In the genomic region with DNA sequence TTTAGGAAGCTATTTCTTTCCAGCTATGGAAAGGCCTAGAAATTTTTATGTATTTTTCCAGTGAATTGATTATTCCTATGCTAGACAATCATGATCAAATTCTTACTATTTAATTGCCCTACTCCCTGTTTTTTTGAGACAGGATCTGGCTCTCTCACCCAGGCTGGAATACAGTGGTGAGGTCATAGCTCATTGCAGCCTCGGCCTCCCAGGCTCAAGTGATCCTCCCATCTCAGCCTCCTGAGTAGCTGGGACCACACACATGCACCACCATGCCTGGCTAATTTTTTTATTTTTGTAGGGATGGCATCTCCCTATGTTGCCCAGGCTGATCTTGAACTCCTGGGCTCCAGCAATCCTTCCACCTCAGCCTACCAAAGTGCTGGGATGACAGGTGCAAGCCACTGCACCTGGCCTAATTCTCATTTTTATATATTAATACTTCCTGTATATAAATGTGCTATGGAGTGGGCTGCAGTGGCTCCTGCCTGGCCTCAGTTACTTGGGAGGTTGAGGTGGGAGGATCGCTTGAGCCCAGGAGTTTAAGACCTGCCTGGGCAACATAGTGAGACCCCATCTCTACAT, we compare ENCODE assay signal across 24 cellular contexts. TPM values are rescaled to one million over a fixed set of nuclear protein-coding genes. Genes with fewer than 3 reads are reported as not detected.
DNase-seq lines count a peak whose midpoint lies in the region; ATAC-seq, FAIRE-seq and TF ChIP-seq lines count a peak whose summit lies in the region.
"Had no signal": no experiment of that assay in that cellular context is flagged by ENCODE, and none has a peak within 500 bp of the region (broad histone marks: within the 10 kb centered on the region; RNA-seq: fewer than 3 reads in every experiment).

No MANE protein-coding gene starts in this region.

- no peaks in the 10 kb centered on the region for H3K36me3 Mint-ChIP-seq in dendritic cell treated with granulocyte-macrophage colony-stimulating factor and Interleukin-4, amounts not matched to agents 40 ng/mL and 50 ng/mL, for 4 days (ENCODE audit: low read depth)
- H3K36me3 Mint-ChIP-seq: CD14-positive monocyte; CD8-positive, alpha-beta memory T cell had no signal

- peaks cover 5% of the 10 kb centered on the region for H3K79me2 ChIP-seq in HepG2 (ENCODE audit: insufficient read depth, low read length)

- no peak for TF ChIP-seq RAD21 in HepG2 (CRISPR knock-in tag; IDR thresholded peaks at IDR 0.05)

- DNase-seq in HepG2 (ENCODE audit: low spot score) (no peak), right lobe of liver (no peak), SJSA1 (ENCODE audit: low read depth in 1 of 2, low spot score in 2 of 2) (peak; percentile 72 to 91), dedifferentiated amniotic fluid mesenchymal stem cell (ENCODE audit: extremely low spot score) (no peak), HuH-7 (ENCODE audit: low spot score) (no peak)
- DNase-seq: 8988T; ACHN; AML-193; BE2C; CD4-positive, alpha-beta T cell; CD8-positive, alpha-beta memory T cell; DMS 273 treated with DMSO at 0.1 percent for 48 hours; DMS79; H7; HCEC 1CT had no signal

- H3K4me3 Mint-ChIP-seq in dendritic cell treated with granulocyte-macrophage colony-stimulating factor and Interleukin-4, amounts not matched to agents 40 ng/mL and 50 ng/mL, for 4 days, result no peak overlapping the region
- H3K4me3 Mint-ChIP-seq: CD14-positive monocyte; CD4-positive, alpha-beta T cell; CD8-positive, alpha-beta memory T cell had no signal

- peak overlapping the region; percentile 25 for H3K27ac Mint-ChIP-seq in dendritic cell treated with granulocyte-macrophage colony-stimulating factor and Interleukin-4, amounts not matched to agents 40 ng/mL and 50 ng/mL, for 4 days
- H3K27ac Mint-ChIP-seq: CD4-positive, alpha-beta T cell had no signal

- H4K20me1 ChIP-seq in HepG2 (ENCODE audit: insufficient read depth, low read length), result no peaks in the 10 kb centered on the region
- H4K20me1 ChIP-seq: BLaER1 treated with 17β-estradiol and CSF1 and Interleukin-3, amounts not matched to agents 10 nM and 100 nM had no signal

- H3K9me3 ChIP-seq in HepG2 (ENCODE audit: low read length), result no peaks in the 10 kb centered on the region
- H3K9me3 ChIP-seq in right lobe of liver, result no peaks in the 10 kb centered on the region
- H3K9me3 ChIP-seq in SJSA1 (replicated peaks), result peaks cover 7% of the 10 kb centered on the region
- H3K9me3 ChIP-seq: A549, BE2C had no signal

- H3K27me3 Mint-ChIP-seq in dendritic cell treated with granulocyte-macrophage colony-stimulating factor and Interleukin-4, amounts not matched to agents 40 ng/mL and 50 ng/mL, for 4 days, result no peaks in the 10 kb centered on the region
- H3K27me3 Mint-ChIP-seq: CD4-positive, alpha-beta T cell; CD8-positive, alpha-beta memory T cell had no signal

- WGBS in HepG2 (ENCODE audit: low lambda C conversion rate), result 98% methylated on average over 2 of the region's 2 CpGs
- WGBS in right lobe of liver (ENCODE audit: insufficient coverage, low coverage, low lambda C conversion rate, missing lambda C conversion rate), result 100% methylated on average over 2 of the region's 2 CpGs

- H3K4me3 ChIP-seq in HepG2 (replicated peaks in 1 of 3; ENCODE audit: insufficient read depth in 1 of 3, low read depth in 2 of 3, low read length in 3 of 3) (no peak overlapping the region), right lobe of liver (no peak overlapping the region), SJSA1 (no peak overlapping the region)
- H3K4me3 ChIP-seq: A549; BLaER1 treated with 17β-estradiol and CSF1 and Interleukin-3, amounts not matched to agents 10 nM and 100 nM had no signal

- POLR2A ChIA-PET in HepG2 (lab: Yijun Ruan, JAX), result no interaction called here

- no peak for ATAC-seq in HepG2
- ATAC-seq in right lobe of liver, result no peak
- no peak for ATAC-seq in HG02973 (IDR thresholded peaks at IDR 0.05; ENCODE audit: unreplicated experiment)

- intact Hi-C loops in HepG2 (cut with micrococcal nuclease; ENCODE audit: unreplicated experiment) (no loop called here), right lobe of liver (cut with DNase I) (no loop called here)
- intact Hi-C loops in dendritic cell treated with granulocyte-macrophage colony-stimulating factor and Interleukin-4, amounts not matched to agents 40 ng/mL and 50 ng/mL, for 4 days (cut with micrococcal nuclease), result no loop called here

- BruUV-seq in HepG2 (replicated peaks; lab: Mats Ljungman, UMichigan), result no TSS peak

- no peak for TF ChIP-seq EP300 in HepG2 (IDR thresholded peaks at IDR 0.05; ENCODE audit: low read depth in 2 of 2, low read length in 2 of 2)
- TF ChIP-seq EP300 in HepG2 (CRISPR knock-in tag; IDR thresholded peaks at IDR 0.05; ENCODE audit: borderline replicate concordance), result no peak

- H3K4me1 ChIP-seq in HepG2 (ENCODE audit: insufficient read depth, low read length) (peaks cover 57% of the 10 kb centered on the region), right lobe of liver (peaks cover 0 to 19% (median 9%) of the 10 kb centered on the region in 4 donors), SJSA1 (replicated peaks) (peaks cover 12% of the 10 kb centered on the region)
- H3K4me1 ChIP-seq: BE2C had no signal

- no peaks in the 10 kb centered on the region for H3K27me3 ChIP-seq in HepG2 (ENCODE audit: control insufficient read depth in 1 of 2, insufficient read depth in 2 of 2, low read length in 2 of 2)
- H3K27me3 ChIP-seq in right lobe of liver, result no peaks in the 10 kb centered on the region
- H3K27me3 ChIP-seq in SJSA1 (replicated peaks), result peaks cover 55% of the 10 kb centered on the region
- H3K27me3 ChIP-seq: BE2C had no signal

- no peak overlapping the region for H3K4me2 ChIP-seq in HepG2 (ENCODE audit: low read depth, low read length)
- H3K4me2 ChIP-seq: A549 had no signal

- peaks cover 20% of the 10 kb centered on the region for H3K4me1 Mint-ChIP-seq in dendritic cell treated with granulocyte-macrophage colony-stimulating factor and Interleukin-4, amounts not matched to agents 40 ng/mL and 50 ng/mL, for 4 days (ENCODE audit: low read depth)
- H3K4me1 Mint-ChIP-seq: CD8-positive, alpha-beta memory T cell had no signal

- no peak overlapping the region for H3K9ac ChIP-seq in HepG2 (ENCODE audit: insufficient read depth, low read depth, low read length)
- H3K9ac ChIP-seq: BLaER1 treated with 17β-estradiol and CSF1 and Interleukin-3, amounts not matched to agents 10 nM and 100 nM had no signal

- no peaks in the 10 kb centered on the region for H3K9me3 Mint-ChIP-seq in dendritic cell treated with granulocyte-macrophage colony-stimulating factor and Interleukin-4, amounts not matched to agents 40 ng/mL and 50 ng/mL, for 4 days
- H3K9me3 Mint-ChIP-seq: CD4-positive, alpha-beta T cell; CD8-positive, alpha-beta memory T cell had no signal

- TF ChIP-seq CTCF in HepG2 (CRISPR knock-in tag; IDR thresholded peaks at IDR 0.05), result no peak
- TF ChIP-seq CTCF in right lobe of liver (IDR thresholded peaks at IDR 0.05), result no peak

- TF ChIP-seq POLR2A in HepG2 (IDR thresholded peaks at IDR 0.05; ENCODE audit: insufficient read depth in 1 of 2, low read depth in 2 of 2, low read length in 2 of 2) (no peak), right lobe of liver (IDR thresholded peaks at IDR 0.05) (no peak)

- no peaks in the 10 kb centered on the region for H3K36me3 ChIP-seq in HepG2 (replicated peaks in 1 of 2; ENCODE audit: control insufficient read depth in 1 of 2, insufficient read depth in 2 of 2, low read length in 2 of 2)
- no peaks in the 10 kb centered on the region for H3K36me3 ChIP-seq in right lobe of liver
- H3K36me3 ChIP-seq in SJSA1, result no peaks in the 10 kb centered on the region; the same call in 1 of the 2 replicates
- H3K36me3 ChIP-seq: BE2C had no signal

- H2AFZ ChIP-seq in HepG2 (ENCODE audit: low read length), result no peak overlapping the region

- H3K27ac ChIP-seq in HepG2 (ENCODE audit: extremely low read length, insufficient read depth, low read length) (no peak overlapping the region), right lobe of liver (no peak overlapping the region), SJSA1 (no peak overlapping the region)
- H3K27ac ChIP-seq: A549 had no signal

- CTCF ChIA-PET in HepG2 (lab: Yijun Ruan, JAX; ENCODE audit: low intra/inter-chr PET ratio, low total read pairs), result no interaction called here

- FAIRE-seq in HepG2 (lab: Jason Lieb, UNC), result no peak
- FAIRE-seq: A549, D721Med, G401.6, GM12892, H1 had no signal

- in situ Hi-C loops in HepG2 (cut with HindIII; ENCODE audit: extremely low pct_ligation_motif_present, low pct_unique_long_range_greater_than_20kb), result no loop called here

RNA-seq across cellular contexts. Expression of a gene that starts 16.0 kb away (rescaled TPM):
- 314 and 466 TPM in 2 replicates for total RNA-seq in HepG2 (2016; rRNA removed; fragmentation: Illumina TruSeq; extraction: Trizol)
- 106 and 114 TPM in 2 replicates for total RNA-seq in HepG2 (2016; cell fraction: cytosol; rRNA removed; fragmentation: Illumina TruSeq; extraction: Trizol; ENCODE audit: low read depth)
- total RNA-seq in HepG2 (2016; cell fraction: insoluble cytoplasmic fraction; rRNA removed; fragmentation: Illumina TruSeq; extraction: Trizol), result 318 and 433 TPM in 2 replicates
- total RNA-seq in HepG2 (2016; cell fraction: membrane; rRNA removed; fragmentation: Illumina TruSeq; extraction: Trizol), result 152 and 204 TPM in 2 replicates
- 480 and 515 TPM in 2 replicates for total RNA-seq in HepG2 (2016; cell fraction: nucleus; rRNA removed; fragmentation: Illumina TruSeq; extraction: Trizol)
- 23.9 and 29.3 TPM in 2 replicates for polyA plus RNA-seq in HepG2 (2011; rRNA removed)
- polyA plus RNA-seq in HepG2 (2011; cell fraction: cytosol; rRNA removed), result 8.1 and 12.2 TPM in 2 replicates
- 21.1 and 35.5 TPM in 2 replicates for polyA plus RNA-seq in HepG2 (2011; cell fraction: nucleus; rRNA removed)
- polyA plus RNA-seq in HepG2 (2012), result 29.6 and 57.6 TPM in 2 replicates
- polyA plus RNA-seq in HepG2 (2016; cell fraction: cytosol; fragmentation: Illumina TruSeq; extraction: Trizol; ENCODE audit: low read depth), result 20.1 and 21.0 TPM in 2 replicates
- polyA plus RNA-seq in HepG2 (2016; cell fraction: insoluble cytoplasmic fraction; fragmentation: Illumina TruSeq; extraction: Trizol; ENCODE audit: low read depth), result 174 and 187 TPM in 2 replicates
- polyA plus RNA-seq in HepG2 (2016; cell fraction: membrane; fragmentation: Illumina TruSeq; extraction: Trizol; ENCODE audit: low read depth), result 57.3 and 58.5 TPM in 2 replicates
- polyA plus RNA-seq in HepG2 (2016; cell fraction: nucleus; fragmentation: Illumina TruSeq; extraction: Trizol; ENCODE audit: insufficient read depth, low read depth), result 472 and 516 TPM in 2 replicates
- polyA minus RNA-seq in HepG2 (2011; rRNA and poly(A)+ RNA removed; ENCODE audit: low replicate concordance), result 42.3 and 54.4 TPM in 2 replicates
- polyA minus RNA-seq in HepG2 (2011; cell fraction: cytosol; rRNA and poly(A)+ RNA removed), result 71.4 and 82.9 TPM in 2 replicates
- 248 and 279 TPM in 2 replicates for polyA minus RNA-seq in HepG2 (2011; cell fraction: nucleus; rRNA and poly(A)+ RNA removed)
- total RNA-seq in right lobe of liver, result 10 to 100 TPM; 56.9 to 74.3 (median 64.0) TPM
- total RNA-seq in SJSA1 (2014; rRNA removed; shearing (Covaris generic)), result 2,133 and 2,408 TPM in 2 replicates

RNA-seq across cellular contexts. Expression of a gene that starts 46.0 kb away (rescaled TPM):
- total RNA-seq in HepG2 (2016; rRNA removed; fragmentation: Illumina TruSeq; extraction: Trizol) (12.2 and 22.1 TPM in 2 replicates), right lobe of liver (1 to 10 TPM; 2.4 to 7.7 (median 6.7) TPM)
- total RNA-seq in HepG2 (2016; cell fraction: cytosol; rRNA removed; fragmentation: Illumina TruSeq; extraction: Trizol; ENCODE audit: low read depth), result 2.1 and 4.5 TPM in 2 replicates
- 14.0 and 22.7 TPM in 2 replicates for total RNA-seq in HepG2 (2016; cell fraction: insoluble cytoplasmic fraction; rRNA removed; fragmentation: Illumina TruSeq; extraction: Trizol)
- 9.0 and 9.8 TPM in 2 replicates for total RNA-seq in HepG2 (2016; cell fraction: membrane; rRNA removed; fragmentation: Illumina TruSeq; extraction: Trizol)
- 15.3 and 17.2 TPM in 2 replicates for total RNA-seq in HepG2 (2016; cell fraction: nucleus; rRNA removed; fragmentation: Illumina TruSeq; extraction: Trizol)
- polyA plus RNA-seq in HepG2 (2011; rRNA removed), result 10.2 and 13.0 TPM in 2 replicates
- polyA plus RNA-seq in HepG2 (2011; cell fraction: cytosol; rRNA removed), result 4.5 and 6.1 TPM in 2 replicates
- polyA plus RNA-seq in HepG2 (2011; cell fraction: nucleus; rRNA removed), result 9.5 and 9.7 TPM in 2 replicates
- 10.4 and 19.7 TPM in 2 replicates for polyA plus RNA-seq in HepG2 (2012)
- polyA plus RNA-seq in HepG2 (2016; cell fraction: cytosol; fragmentation: Illumina TruSeq; extraction: Trizol; ENCODE audit: low read depth), result 3.2 and 4.1 TPM in 2 replicates
- 10.3 and 11.1 TPM in 2 replicates for polyA plus RNA-seq in HepG2 (2016; cell fraction: insoluble cytoplasmic fraction; fragmentation: Illumina TruSeq; extraction: Trizol; ENCODE audit: low read depth)
- polyA plus RNA-seq in HepG2 (2016; cell fraction: membrane; fragmentation: Illumina TruSeq; extraction: Trizol; ENCODE audit: low read depth), result 5.8 and 5.9 TPM in 2 replicates
- polyA plus RNA-seq in HepG2 (2016; cell fraction: nucleus; fragmentation: Illumina TruSeq; extraction: Trizol; ENCODE audit: insufficient read depth, low read depth), result 25.5 and 30.0 TPM in 2 replicates
- 6.7 and 11.0 TPM in 2 replicates for polyA minus RNA-seq in HepG2 (2011; rRNA and poly(A)+ RNA removed; ENCODE audit: low replicate concordance)
- polyA minus RNA-seq in HepG2 (2011; cell fraction: cytosol; rRNA and poly(A)+ RNA removed), result 5.7 and 6.3 TPM in 2 replicates
- 7.2 and 11.7 TPM in 2 replicates for polyA minus RNA-seq in HepG2 (2011; cell fraction: nucleus; rRNA and poly(A)+ RNA removed)
- total RNA-seq in SJSA1 (2014; rRNA removed; shearing (Covaris generic)), result 0.63 and 4.9 TPM in 2 replicates

Comparison
In these comparisons a context has a peak if more than half of its experiments do, and no peak if none do; other contexts are left out.
1. DNase-seq: peak in SJSA1 (2 of 2); none in HepG2 (single experiment), right lobe of liver (0 of 3), dedifferentiated amniotic fluid mesenchymal stem cell (single experiment) and HuH-7 (single experiment).